ENCODE assay signal across 1 cellular context in genomic region chr4:157005193-157005592, GRCh38.
TF ChIP-seq lines count a peak whose summit lies in the region.

No MANE protein-coding gene starts in this region.

TF ChIP-seq in GM23338, 12 proteins besides CTCF, POLR2A, EP300 and RAD21 (continued from another document):
- no peak for TF ChIP-seq ZNF462 (CRISPR knock-in tag; IDR thresholded peaks at IDR 0.05)
